In genomic region chr9:128203024-128203841, GRCh38 we compare ENCODE assay signal across 8 cellular contexts. TPM values are rescaled to one million over a fixed set of nuclear protein-coding genes. Genes with fewer than 3 reads are reported as not detected.
A peak's percentile ranks its signal among the peaks of the same experiment; 100 is the strongest.
DNase-seq lines count a peak whose midpoint lies in the region; ATAC-seq and TF ChIP-seq lines count a peak whose summit lies in the region.

DNM1 (plus strand) TSS chr9:128203379; CDS start chr9:128203471, 92 bp downstream.

- no peaks in the 10 kb centered on the region for H3K36me3 ChIP-seq in Caco-2 (ENCODE audit: control insufficient read depth, insufficient read depth, low read length)
- H3K36me3 ChIP-seq in SU-DHL-6 (ENCODE audit: low read length) = no peaks in the 10 kb centered on the region
- H3K36me3 ChIP-seq in heart right ventricle = no peaks in the 10 kb centered on the region

- peak within 1 kb of the TSS; percentile 68 for H3K4me3 ChIP-seq in Caco-2 (ENCODE audit: low read depth, low read length)
- H3K4me3 ChIP-seq in SU-DHL-6 (ENCODE audit: insufficient read depth, low read length, poor library complexity, severe bottlenecking) = peak within 1 kb of the TSS; percentile 63
- peak within 1 kb of the TSS; percentile 20 to 75 (median 70) for H3K4me3 ChIP-seq in heart right ventricle

- ATAC-seq in GM21515 (IDR thresholded peaks at IDR 0.05; ENCODE audit: unreplicated experiment) (peak; percentile 80), heart right ventricle (peak; percentile 74 to 91 (median 86))
- ATAC-seq in activated naive CD8-positive, alpha-beta T cell treated with anti-CD3 and anti-CD28 coated beads, Interleukin-2, amount 50 U/mL, for 24 hours = peak; percentile 71

- H3K4me1 ChIP-seq in Caco-2 = peaks cover 6% of the 10 kb centered on the region; the same call in 1 of the 2 replicates
- H3K4me1 ChIP-seq in heart right ventricle = peaks cover 0 to 18% (median 10%) of the 10 kb centered on the region in 9 donors

- H3K79me2 ChIP-seq in SU-DHL-6 (ENCODE audit: insufficient read depth, low read length) = no peaks in the 10 kb centered on the region

- BruUV-seq in Caco-2 (replicated peaks; lab: Mats Ljungman, UMichigan) = no TSS peak

- H3K9me2 ChIP-seq in SU-DHL-6 (replicated peaks; ENCODE audit: insufficient read depth, low read length) = no peaks in the 10 kb centered on the region

- H3K4me3 Mint-ChIP-seq in Caco-2 (ENCODE audit: unreplicated experiment) (peak within 1 kb of the TSS; percentile 68), type B pancreatic cell (peak within 1 kb of the TSS; percentile 88)
- H3K4me3 Mint-ChIP-seq in activated naive CD8-positive, alpha-beta T cell treated with anti-CD3 and anti-CD28 coated beads, Interleukin-2, amount 50 U/mL, for 24 hours = peak within 1 kb of the TSS; percentile 53

- H3K4me2 ChIP-seq in SU-DHL-6 (ENCODE audit: low read depth, low read length, poor library complexity, severe bottlenecking) = peak within 1 kb of the TSS; percentile 73

- DNase-seq in Caco-2 (peak; percentile 49 to 78), KG1 (lab: John Stamatoyannopoulos, UW) (peak; percentile 60), heart right ventricle (peak in 1 of 2 donors; percentile 69), pons (ENCODE audit: low spot score) (peak; percentile 43), type B pancreatic cell (ENCODE audit: extremely low spot score, unreplicated experiment) (peak; percentile 81)
- DNase-seq in activated naive CD8-positive, alpha-beta T cell treated with anti-CD3 and anti-CD28 coated beads, Interleukin-2, amount 50 U/mL, for 24 hours = peak; percentile 75

- POLR2A ChIA-PET in Caco-2 (lab: Charles Lee) = no interaction called here

- H3K4me1 Mint-ChIP-seq in Caco-2 (ENCODE audit: low read depth, unreplicated experiment) (peaks cover 16% of the 10 kb centered on the region), type B pancreatic cell (ENCODE audit: unreplicated experiment) (peaks cover 27% of the 10 kb centered on the region)
- peaks cover 24% of the 10 kb centered on the region for H3K4me1 Mint-ChIP-seq in activated naive CD8-positive, alpha-beta T cell treated with anti-CD3 and anti-CD28 coated beads, Interleukin-2, amount 50 U/mL, for 24 hours

- intact Hi-C loops in Caco-2 (cut with micrococcal nuclease; ENCODE audit: unreplicated experiment) (loop anchor here (1.0 kb wide), 2 partner anchors 10 to 15 kb away; no protein-coding TSS in a partner anchor), heart right ventricle (cut with DNase I) (loop anchor here in 1 of 10 donors (2.0 kb wide), 1 partner anchor 40 kb away; no protein-coding TSS in a partner anchor)

- peak; percentile 8 to 88 for TF ChIP-seq CTCF in Caco-2 (IDR thresholded peaks at IDR 0.05; ENCODE audit: insufficient read depth in 1 of 2, low read depth in 1 of 2, low read length in 1 of 2, severe bottlenecking in 1 of 2, unreplicated experiment in 1 of 2)
- peak; percentile 28 for TF ChIP-seq CTCF in SU-DHL-6 (IDR thresholded peaks at IDR 0.05; ENCODE audit: insufficient read depth, low read length, poor library complexity, severe bottlenecking)
- TF ChIP-seq CTCF in heart right ventricle (IDR thresholded peaks at IDR 0.05) = peak; percentile 71 to 99 (median 93)
- TF ChIP-seq CTCF in type B pancreatic cell (conservative IDR thresholded peaks at IDR 0.05) = peak; percentile 96

- 1% methylated on average over 87 to 91 of the region's 91 CpGs for WGBS in heart right ventricle, 2 donors

- peak within 1 kb of the TSS; percentile 98 for H2AFZ ChIP-seq in SU-DHL-6 (ENCODE audit: low read depth, low read length, severe bottlenecking)

- CTCF ChIA-PET in Caco-2 (lab: Charles Lee) = interaction anchor here (0.6 to 1.3 kb wide), 4 partner anchors 10 to 626 kb away, joined by 3 to 11 read pairs (median 4); partner anchors contain the start of gene SPOUT1

- H3F3A ChIP-seq in SU-DHL-6 (ENCODE audit: insufficient read depth) = no peaks in the 10 kb centered on the region

- H3K9me3 Mint-ChIP-seq in Caco-2 (ENCODE audit: unreplicated experiment) = no peaks in the 10 kb centered on the region
- H3K9me3 Mint-ChIP-seq in activated naive CD8-positive, alpha-beta T cell treated with anti-CD3 and anti-CD28 coated beads, Interleukin-2, amount 50 U/mL, for 24 hours = no peaks in the 10 kb centered on the region
- no peaks in the 10 kb centered on the region for H3K9me3 Mint-ChIP-seq in type B pancreatic cell

- no peak within 1 kb of the TSS for H3K27ac Mint-ChIP-seq in Caco-2 (ENCODE audit: unreplicated experiment)
- H3K27ac Mint-ChIP-seq in activated naive CD8-positive, alpha-beta T cell treated with anti-CD3 and anti-CD28 coated beads, Interleukin-2, amount 50 U/mL, for 24 hours = peak within 1 kb of the TSS; percentile 59
- peak within 1 kb of the TSS; percentile 76 for H3K27ac Mint-ChIP-seq in type B pancreatic cell

- no peaks in the 10 kb centered on the region for H3K9me3 ChIP-seq in Caco-2
- H3K9me3 ChIP-seq in SU-DHL-6 (ENCODE audit: insufficient read depth, low read length) = no peaks in the 10 kb centered on the region
- H3K9me3 ChIP-seq in heart right ventricle = no peaks in the 10 kb centered on the region

- H3K27ac ChIP-seq in SU-DHL-6 (ENCODE audit: low read depth, low read length) (no peak within 1 kb of the TSS), heart right ventricle (peak within 1 kb of the TSS in 8 of 10 donors; percentile 16 to 69 (median 56))

- H3K27me3 Mint-ChIP-seq in Caco-2 (ENCODE audit: insufficient read depth, unreplicated experiment) = peaks cover 5% of the 10 kb centered on the region
- H3K27me3 Mint-ChIP-seq in activated naive CD8-positive, alpha-beta T cell treated with anti-CD3 and anti-CD28 coated beads, Interleukin-2, amount 50 U/mL, for 24 hours = peaks cover 11% of the 10 kb centered on the region
- peaks cover 3% of the 10 kb centered on the region for H3K27me3 Mint-ChIP-seq in type B pancreatic cell

- peak within 1 kb of the TSS; percentile 54 for H3K9ac ChIP-seq in SU-DHL-6 (ENCODE audit: low read length)

- no peaks in the 10 kb centered on the region for H4K20me1 ChIP-seq in SU-DHL-6 (ENCODE audit: low read depth, low read length)

- H3K36me3 Mint-ChIP-seq in Caco-2 (ENCODE audit: insufficient read depth, unreplicated experiment) = peaks cover 6% of the 10 kb centered on the region
- no peaks in the 10 kb centered on the region for H3K36me3 Mint-ChIP-seq in activated naive CD8-positive, alpha-beta T cell treated with anti-CD3 and anti-CD28 coated beads, Interleukin-2, amount 50 U/mL, for 24 hours (ENCODE audit: low read depth)
- H3K36me3 Mint-ChIP-seq in type B pancreatic cell = no peaks in the 10 kb centered on the region

- no peaks in the 10 kb centered on the region for H3K27me3 ChIP-seq in Caco-2 (replicated peaks; ENCODE audit: control insufficient read depth, insufficient read depth, low read length)
- no peaks in the 10 kb centered on the region for H3K27me3 ChIP-seq in SU-DHL-6 (ENCODE audit: low read length)
- peaks cover 0 to 20% (median 16%) of the 10 kb centered on the region in 7 donors for H3K27me3 ChIP-seq in heart right ventricle

RNA-seq across cellular contexts. Expression of gene DNM1, which starts in this region (rescaled TPM):
- total RNA-seq in Caco-2 (2022) (3.9 and 5.2 TPM in 2 replicates), heart right ventricle (1 to 10 TPM; 2.1 to 7.7 (median 3.9) TPM), type B pancreatic cell (ENCODE audit: low replicate concordance) (16.3 and 112 TPM in 2 replicates)
- 10 to 100 TPM in 1 of 2 donors, 1 to 10 TPM in 1; 2.5 to 13.7 TPM for polyA plus RNA-seq in heart right ventricle

Comparison
In these comparisons a context has a peak if more than half of its experiments do, and no peak if none do; other contexts are left out.
1. CTCF ChIP-seq: peak in every context shown above with its lines; median percentile 96 in type B pancreatic cell; 93 in heart right ventricle; 48 in Caco-2; 28 in SU-DHL-6.